Comparison of ENCODE assay signal across 8 cellular contexts in genomic region chr12:69738351-69739286, GRCh38. TPM values are rescaled to one million over a fixed set of nuclear protein-coding genes. Genes with fewer than 3 reads are reported as not detected.
A peak's percentile ranks its signal among the peaks of the same experiment; 100 is the strongest.
DNase-seq lines count a peak whose midpoint lies in the region; ATAC-seq lines count a peak whose summit lies in the region.

RAB3IP (plus strand) TSS chr12:69738860; CDS start chr12:69755409, 16,549 bp downstream.

- peak within 1 kb of the TSS; percentile 86 for H3K4me3 ChIP-seq in HUES6 (ENCODE audit: low read depth, low read length)
- H3K4me3 ChIP-seq in esophagus (ENCODE audit: low read depth in 1 of 2, low read length in 2 of 2), result peak within 1 kb of the TSS; percentile 87
- H3K4me3 ChIP-seq in muscle layer of duodenum (ENCODE audit: low read depth in 1 of 2, low read length in 2 of 2), result peak within 1 kb of the TSS; percentile 77 to 87

- DNase-seq in DMS114 treated with DMSO at 0.1 percent for 48 hours (lab: John Stamatoyannopoulos, UW; ENCODE audit: unreplicated experiment) (peak; percentile 50), OCI-M1 (lab: John Stamatoyannopoulos, UW) (peak; percentile 93), activated T-cell treated with anti-CD3 and anti-CD28 coated beads for 48 hours (ENCODE audit: low read depth) (peak; percentile 93)
- peak; percentile 81 to 86 for DNase-seq in stimulated activated CD8-positive, alpha-beta memory T cell treated with anti-CD3 and anti-CD28 coated beads, Interleukin-7, amount 100 ng/mL, for 48 hours (ENCODE audit: extremely low read depth in 1 of 2, low read depth in 1 of 2)

- no peaks in the 10 kb centered on the region for H3K9me3 ChIP-seq in HUES6 (ENCODE audit: control insufficient read depth, insufficient read depth, low read depth, low read length)
- no peaks in the 10 kb centered on the region for H3K9me3 ChIP-seq in esophagus (ENCODE audit: control insufficient read depth in 2 of 2, insufficient read depth in 1 of 2, low read depth in 1 of 2, low read length in 1 of 2)
- H3K9me3 ChIP-seq in muscle layer of duodenum (ENCODE audit: control insufficient read depth in 1 of 2, low read length in 2 of 2), result no peaks in the 10 kb centered on the region

- no peak within 1 kb of the TSS for H3K27ac ChIP-seq in HUES6 (ENCODE audit: low read depth, low read length)
- peak within 1 kb of the TSS; percentile 78 to 80 for H3K27ac ChIP-seq in esophagus (ENCODE audit: low read depth in 2 of 2, low read length in 1 of 2)
- H3K27ac ChIP-seq in muscle layer of duodenum (ENCODE audit: low read length), result peak within 1 kb of the TSS; percentile 80

- WGBS in esophagus, 2 donors, result 1% methylated on average over 77 to 110 of the region's 110 CpGs

- H3K4me1 ChIP-seq in HUES6 (ENCODE audit: control insufficient read depth, insufficient read depth, low read length) (peaks cover 4% of the 10 kb centered on the region; the same call in 1 of the 2 replicates), esophagus (ENCODE audit: control insufficient read depth in 2 of 2, insufficient read depth in 2 of 2, low read length in 1 of 2) (no peaks in the 10 kb centered on the region), muscle layer of duodenum (ENCODE audit: control insufficient read depth in 1 of 2, insufficient read depth in 2 of 2, low read length in 2 of 2) (peaks cover 3 to 7% of the 10 kb centered on the region in 2 donors)

- peaks cover 45% of the 10 kb centered on the region for H3K27me3 ChIP-seq in HUES6 (ENCODE audit: control insufficient read depth, insufficient read depth, low read length)
- no peaks in the 10 kb centered on the region for H3K27me3 ChIP-seq in esophagus (ENCODE audit: control insufficient read depth in 1 of 2, insufficient read depth in 2 of 2, low read length in 2 of 2)
- no peaks in the 10 kb centered on the region for H3K27me3 ChIP-seq in muscle layer of duodenum (ENCODE audit: low read depth, low read length)

- H3K9ac ChIP-seq in HUES6 (ENCODE audit: low read length), result peak within 1 kb of the TSS; percentile 50

- no peaks in the 10 kb centered on the region for H3K36me3 ChIP-seq in HUES6 (ENCODE audit: control insufficient read depth, insufficient read depth, low read length)
- H3K36me3 ChIP-seq in esophagus (ENCODE audit: control insufficient read depth in 2 of 2, insufficient read depth in 2 of 2, low read length in 1 of 2), result no peaks in the 10 kb centered on the region
- no peaks in the 10 kb centered on the region for H3K36me3 ChIP-seq in muscle layer of duodenum (ENCODE audit: control insufficient read depth in 1 of 2, insufficient read depth in 2 of 2, low read length in 2 of 2)

- ATAC-seq in GM21447 (IDR thresholded peaks at IDR 0.05; ENCODE audit: unreplicated experiment), result peak; percentile 71

RNA-seq across cellular contexts. Expression of gene RAB3IP, which starts in this region (rescaled TPM):
- polyA plus RNA-seq in esophagus, result 10 to 100 TPM in 1 of 2 donors, 1 to 10 TPM in 1; 8.3 to 11.7 TPM
